13 cellular contexts compared by ENCODE assay signal in genomic region chr6:133609404-133610270, GRCh38.
DNase-seq lines count a peak whose midpoint lies in the region; ATAC-seq and TF ChIP-seq lines count a peak whose summit lies in the region.
"Had no signal": no experiment of that assay in that cellular context is flagged by ENCODE, and none has a peak within 500 bp of the region (broad histone marks: within the 10 kb centered on the region; RNA-seq: fewer than 3 reads in every experiment).

No MANE protein-coding gene starts in this region.

- TF ChIP-seq CTCF in WTC11 (IDR thresholded peaks at IDR 0.05), result no peak

- H3K4me3 Mint-ChIP-seq in WTC11, result no peak overlapping the region
- no peak overlapping the region for H3K4me3 Mint-ChIP-seq in activated CD4-positive, alpha-beta T cell treated with anti-CD3 and anti-CD28 coated beads for 36 hours
- H3K4me3 Mint-ChIP-seq: B cell, endodermal cell, memory B cell had no signal

- ATAC-seq in WTC11, result no peak
- no peak for ATAC-seq in activated CD4-positive, alpha-beta T cell treated with anti-CD3 and anti-CD28 coated beads for 36 hours
- no peak for ATAC-seq in HG03097 (IDR thresholded peaks at IDR 0.05; ENCODE audit: low FRiP score, unreplicated experiment)
- ATAC-seq: stimulated activated naive CD8-positive, alpha-beta T cell treated with anti-CD3 and anti-CD28 coated beads, Interleukin-15, Interleukin-2, amounts not matched to agents 100 U/mL and 50 U/mL, for 24 hours had no signal

- in situ Hi-C loops in ACHN (cut with HindIII; ENCODE audit: low pct_ligation_motif_present, low pct_unique_long_range_greater_than_20kb, low sequenced_read_pairs), result no loop called here

- no peaks in the 10 kb centered on the region for H3K36me3 Mint-ChIP-seq in WTC11
- H3K36me3 Mint-ChIP-seq in activated CD4-positive, alpha-beta T cell treated with anti-CD3 and anti-CD28 coated beads for 36 hours (ENCODE audit: low read depth), result no peaks in the 10 kb centered on the region
- H3K36me3 Mint-ChIP-seq: memory B cell had no signal

- CTCF ChIA-PET in WTC11 (lab: Charles Lee), result no interaction called here
- CTCF ChIA-PET in activated CD4-positive, alpha-beta T cell treated with anti-CD3 and anti-CD28 coated beads for 36 hours (lab: Charles Lee), result interaction anchor here (0.7 kb wide), 1 partner anchor 9 kb away, joined by 3 read pairs; no protein-coding TSS in a partner anchor

- intact Hi-C loops in activated CD4-positive, alpha-beta T cell treated with anti-CD3 and anti-CD28 coated beads for 36 hours (cut with DNase I, micrococcal nuclease), result no loop called here

- H3K27me3 Mint-ChIP-seq in WTC11 (ENCODE audit: low read depth), result no peaks in the 10 kb centered on the region
- no peaks in the 10 kb centered on the region for H3K27me3 Mint-ChIP-seq in activated CD4-positive, alpha-beta T cell treated with anti-CD3 and anti-CD28 coated beads for 36 hours
- H3K27me3 Mint-ChIP-seq: B cell, memory B cell had no signal

- POLR2A ChIA-PET in WTC11 (lab: Charles Lee), result no interaction called here
- POLR2A ChIA-PET in activated CD4-positive, alpha-beta T cell treated with anti-CD3 and anti-CD28 coated beads for 36 hours (lab: Charles Lee), result no interaction called here

- no peak overlapping the region for H3K27ac Mint-ChIP-seq in WTC11
- no peak overlapping the region for H3K27ac Mint-ChIP-seq in activated CD4-positive, alpha-beta T cell treated with anti-CD3 and anti-CD28 coated beads for 36 hours
- H3K27ac Mint-ChIP-seq: B cell, endodermal cell, memory B cell had no signal

- H3K9me3 Mint-ChIP-seq in WTC11, result no peaks in the 10 kb centered on the region
- H3K9me3 Mint-ChIP-seq in activated CD4-positive, alpha-beta T cell treated with anti-CD3 and anti-CD28 coated beads for 36 hours (ENCODE audit: low read depth), result no peaks in the 10 kb centered on the region
- H3K9me3 Mint-ChIP-seq: endodermal cell, memory B cell had no signal

- H3K4me1 Mint-ChIP-seq in WTC11, result peaks cover 16% of the 10 kb centered on the region
- H3K4me1 Mint-ChIP-seq in activated CD4-positive, alpha-beta T cell treated with anti-CD3 and anti-CD28 coated beads for 36 hours, result no peaks in the 10 kb centered on the region
- H3K4me1 Mint-ChIP-seq: B cell, memory B cell had no signal

- DNase-seq in ACHN (peak; percentile 1), HPDE6-E6E7 (ENCODE audit: extremely low spot score) (peak; percentile 91), WTC11 (ENCODE audit: low spot score) (no peak), foreskin melanocyte (peak; percentile 98), ecto neural progenitor cell (ENCODE audit: low spot score) (no peak)
- DNase-seq in activated CD4-positive, alpha-beta T cell treated with anti-CD3 and anti-CD28 coated beads for 36 hours, result no peak
- no peak for DNase-seq in activated CD4-positive, alpha-beta T cell treated with anti-CD3 and anti-CD28 coated beads, Interleukin-2, amount 50 U/mL, for 4 hours
- DNase-seq: endodermal cell; NCI-H1105; stimulated activated naive CD8-positive, alpha-beta T cell treated with anti-CD3 and anti-CD28 coated beads, Interleukin-15, Interleukin-2, amounts not matched to agents 100 U/mL and 50 U/mL, for 24 hours had no signal

TF ChIP-seq in WTC11, 78 proteins besides CTCF, POLR2A, EP300 and RAD21:
- TF ChIP-seq GABPB1 (CRISPR knock-in tag; IDR thresholded peaks at IDR 0.05), result peak; percentile 43; the same call in 1 of the 2 replicates
- TF ChIP-seq ZNF396 (CRISPR knock-in tag; IDR thresholded peaks at IDR 0.05; ENCODE audit: borderline replicate concordance), result no peak

Comparison
In these comparisons a context has a peak if more than half of its experiments do, and no peak if none do; other contexts are left out.
1. DNase-seq: peak in ACHN (single experiment), HPDE6-E6E7 (single experiment) and foreskin melanocyte (single experiment); none in WTC11 (single experiment), activated CD4-positive, alpha-beta T cell treated with anti-CD3 and anti-CD28 coated beads for 36 hours (single experiment), activated CD4-positive, alpha-beta T cell treated with anti-CD3 and anti-CD28 coated beads, Interleukin-2, amount 50 U/mL, for 4 hours (0 of 2) and ecto neural progenitor cell (single experiment).